9 cellular contexts compared by ENCODE assay signal in the genomic region with DNA sequence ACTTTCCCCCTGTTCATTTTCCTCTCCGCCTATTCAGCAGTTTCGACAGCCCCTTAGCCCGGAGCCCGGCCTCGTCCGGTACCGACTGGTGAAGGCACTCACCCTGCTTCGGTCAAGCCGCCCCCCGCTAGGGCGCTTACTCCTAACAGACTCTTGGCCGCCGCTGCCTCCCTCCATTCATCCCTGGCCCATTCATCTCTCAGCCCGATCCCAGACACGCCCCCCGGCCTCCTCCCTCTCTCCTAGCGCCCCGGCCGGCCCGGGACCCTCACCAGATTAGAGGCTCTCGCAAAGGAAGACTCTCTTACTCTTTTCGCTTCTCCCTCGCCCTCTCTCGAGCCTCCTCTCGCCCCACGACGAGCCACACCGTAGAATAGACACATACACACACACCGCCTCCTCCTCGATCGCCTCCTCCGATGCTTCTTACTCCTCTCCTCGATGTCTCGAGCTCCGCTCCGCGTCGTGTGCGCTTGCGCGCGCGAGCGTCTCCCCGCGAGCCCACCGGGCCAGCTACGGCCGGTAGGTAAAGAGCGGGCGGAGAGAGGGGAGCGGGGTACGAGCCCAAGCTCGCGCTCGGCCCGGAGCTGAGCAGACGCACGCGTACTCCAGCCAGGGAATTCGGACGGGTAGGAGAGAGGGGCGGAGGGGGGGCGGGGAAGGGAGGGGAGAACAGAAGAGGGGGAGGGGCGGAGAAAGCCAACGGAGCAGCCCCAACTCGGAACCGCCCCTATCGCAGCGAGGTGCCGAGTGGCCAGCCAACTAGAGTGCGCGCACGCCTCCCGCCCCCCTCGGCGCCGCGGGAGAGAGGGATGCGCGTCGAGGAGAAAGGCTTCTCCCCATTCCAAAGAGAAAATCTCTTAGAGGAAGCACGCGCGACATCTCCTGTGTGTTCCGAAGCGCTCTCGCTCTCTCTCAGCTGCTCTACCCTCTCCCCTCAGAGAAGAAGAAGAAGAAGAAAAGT. TPM values are rescaled to one million over a fixed set of nuclear protein-coding genes. Genes with fewer than 3 reads are reported as not detected.
A peak's percentile ranks its signal among the peaks of the same experiment; 100 is the strongest.
DNase-seq lines count a peak whose midpoint lies in the region; ATAC-seq and TF ChIP-seq lines count a peak whose summit lies in the region.
"Had no signal": no experiment of that assay in that cellular context is flagged by ENCODE, and none has a peak within 500 bp of the region (broad histone marks: within the 10 kb centered on the region; RNA-seq: fewer than 3 reads in every experiment).

WNK3 (minus strand) TSS at position 633 of the 964 bp plus-strand sequence.

- peak; percentile 91 for ATAC-seq in SK-N-SH treated with all-trans-retinoic acid at 6 μM for 48 hours
- peak; percentile 95 to 98 for ATAC-seq in left cardiac atrium
- peak; percentile 86 to 96 for ATAC-seq in upper lobe of left lung (ENCODE audit: low FRiP score in 2 of 2)

- peak within 1 kb of the TSS; percentile 68 for H3K27ac ChIP-seq in AG04450 (ENCODE audit: low read depth, low read length)
- peak within 1 kb of the TSS in 3 of 4 donors; percentile 40 to 64 (median 60) for H3K27ac ChIP-seq in upper lobe of left lung
- no peak within 1 kb of the TSS for H3K27ac ChIP-seq in Karpas-422 (ENCODE audit: low read length)
- H3K27ac ChIP-seq: neutrophil had no signal

- no peak within 1 kb of the TSS for H3K9ac ChIP-seq in Karpas-422 (ENCODE audit: low read length)

- H4K20me1 ChIP-seq in Karpas-422 (ENCODE audit: insufficient read depth, low read depth, low read length): no peaks in the 10 kb centered on the region

- H3K4me1 Mint-ChIP-seq in osteocyte (ENCODE audit: unreplicated experiment): peaks cover 15% of the 10 kb centered on the region

- TF ChIP-seq CTCF in AG04450 (IDR thresholded peaks at IDR 0.05; ENCODE audit: low read depth, low read length) (no peak), osteocyte (IDR thresholded peaks at IDR 0.05) (no peak), upper lobe of left lung (IDR thresholded peaks at IDR 0.05) (no peak)

- no peak for TF ChIP-seq RAD21 in Ishikawa (IDR thresholded peaks at IDR 0.05; ENCODE audit: low read depth)

- H3K4me2 ChIP-seq in Karpas-422 (ENCODE audit: low read depth, low read length, poor library complexity, severe bottlenecking): no peak within 1 kb of the TSS

- H3K4me1 ChIP-seq in upper lobe of left lung (peaks cover 0 to 6% (median 4%) of the 10 kb centered on the region in 4 donors), Karpas-422 (ENCODE audit: low read length) (no peaks in the 10 kb centered on the region)

- H3K27me3 ChIP-seq in AG04450 (ENCODE audit: control insufficient read depth, insufficient read depth, low read length) (no peaks in the 10 kb centered on the region), upper lobe of left lung (no peaks in the 10 kb centered on the region), Karpas-422 (ENCODE audit: low read length) (no peaks in the 10 kb centered on the region)

- H3K79me2 ChIP-seq in Karpas-422 (ENCODE audit: low read length): no peaks in the 10 kb centered on the region

- no peak for TF ChIP-seq POLR2A in upper lobe of left lung (IDR thresholded peaks at IDR 0.05)

- POLR2A ChIA-PET in AG04450 (lab: Yijun Ruan, JAX): no interaction called here

- H3K36me3 ChIP-seq in upper lobe of left lung (no peaks in the 10 kb centered on the region), Karpas-422 (ENCODE audit: insufficient read depth, low read length) (no peaks in the 10 kb centered on the region)
- H3K36me3 ChIP-seq: neutrophil had no signal

- DNase-seq in AG04450 (ENCODE audit: low read depth, low spot score): peak; percentile 27
- DNase-seq in anterior cingulate cortex (lab: John Stamatoyannopoulos, UW): peak; percentile 0 to 79 (median 62)
- DNase-seq in left cardiac atrium: peak; percentile 85
- peak; percentile 95 for DNase-seq in osteocyte (ENCODE audit: extremely low spot score, unreplicated experiment)
- DNase-seq in upper lobe of left lung: peak; percentile 59 to 90
- no peak for DNase-seq in Karpas-422

- H2AFZ ChIP-seq in Karpas-422 (ENCODE audit: low read length): no peak within 1 kb of the TSS

- intact Hi-C loops in left cardiac atrium (cut with DNase I): no loop called here

- no peaks in the 10 kb centered on the region for H3K36me3 Mint-ChIP-seq in osteocyte (ENCODE audit: unreplicated experiment)

- H3K4me3 Mint-ChIP-seq in osteocyte (ENCODE audit: unreplicated experiment): peak within 1 kb of the TSS; percentile 92

- CTCF ChIA-PET in AG04450 (lab: Charles Lee): no interaction called here

- WGBS in upper lobe of left lung, 2 donors: 2 to 41% methylated on average over 29 to 88 of the region's 88 CpGs

- TF ChIP-seq EP300 in Ishikawa (IDR thresholded peaks at IDR 0.05; ENCODE audit: borderline replicate concordance): no peak
- no peak for TF ChIP-seq EP300 in upper lobe of left lung (IDR thresholded peaks at IDR 0.05)

- H3K9me3 Mint-ChIP-seq in osteocyte (ENCODE audit: unreplicated experiment): peaks cover under 1% of the 10 kb centered on the region

- peak within 1 kb of the TSS; percentile 98 for H3K27ac Mint-ChIP-seq in osteocyte (ENCODE audit: unreplicated experiment)

- H3K9me3 ChIP-seq in AG04450 (ENCODE audit: control insufficient read depth, insufficient read depth, low read length): peaks cover 8% of the 10 kb centered on the region; the same call in 1 of the 2 replicates
- H3K9me3 ChIP-seq in upper lobe of left lung: peaks cover 0 to 6% (median 0%) of the 10 kb centered on the region in 4 donors
- peaks cover 2% of the 10 kb centered on the region for H3K9me3 ChIP-seq in Karpas-422 (ENCODE audit: low read length)
- H3K9me3 ChIP-seq: neutrophil had no signal

- no peaks in the 10 kb centered on the region for H3K9me2 ChIP-seq in Karpas-422 (replicated peaks; ENCODE audit: insufficient read depth, low read length)

- H3K27me3 Mint-ChIP-seq in osteocyte (ENCODE audit: unreplicated experiment): peaks cover 5% of the 10 kb centered on the region

- H3K4me3 ChIP-seq in AG04450 (ENCODE audit: low read depth, low read length) (peak within 1 kb of the TSS; percentile 62), upper lobe of left lung (peak within 1 kb of the TSS; percentile 29 to 55 (median 46)), Karpas-422 (ENCODE audit: low read length) (no peak within 1 kb of the TSS)

TF ChIP-seq in Ishikawa, 13 proteins besides CTCF, POLR2A, EP300 and RAD21 (continues in another document):
- TF ChIP-seq FOXM1 (IDR thresholded peaks at IDR 0.05; ENCODE audit: borderline replicate concordance, low read depth) (no peak), EGR1 (IDR thresholded peaks at IDR 0.05) (no peak), CEBPB (IDR thresholded peaks at IDR 0.05) (no peak), NFIC (IDR thresholded peaks at IDR 0.05) (no peak), TCF12 (IDR thresholded peaks at IDR 0.05; ENCODE audit: low read depth) (no peak), MAX (IDR thresholded peaks at IDR 0.05) (peak; percentile 76), YY1 (IDR thresholded peaks at IDR 0.05; ENCODE audit: low read depth) (no peak), CREB1 (IDR thresholded peaks at IDR 0.05; ENCODE audit: low read depth) (no peak), ZBTB7A (IDR thresholded peaks at IDR 0.05; ENCODE audit: low read depth) (peak; percentile 35; the same call in 1 of the 2 replicates), TAF1 (IDR thresholded peaks at IDR 0.05; ENCODE audit: low read depth) (no peak)

TF ChIP-seq in SK-N-SH treated with all-trans-retinoic acid at 6 μM for 48 hours, 23 proteins besides CTCF, POLR2A, EP300 and RAD21:
- TF ChIP-seq TCF4 (CRISPR knock-in tag; IDR thresholded peaks at IDR 0.05; ENCODE audit: borderline replicate concordance): no peak
- no peak for TF ChIP-seq ZFP30 (CRISPR knock-in tag; IDR thresholded peaks at IDR 0.05)
- TF ChIP-seq, protein P1, sequence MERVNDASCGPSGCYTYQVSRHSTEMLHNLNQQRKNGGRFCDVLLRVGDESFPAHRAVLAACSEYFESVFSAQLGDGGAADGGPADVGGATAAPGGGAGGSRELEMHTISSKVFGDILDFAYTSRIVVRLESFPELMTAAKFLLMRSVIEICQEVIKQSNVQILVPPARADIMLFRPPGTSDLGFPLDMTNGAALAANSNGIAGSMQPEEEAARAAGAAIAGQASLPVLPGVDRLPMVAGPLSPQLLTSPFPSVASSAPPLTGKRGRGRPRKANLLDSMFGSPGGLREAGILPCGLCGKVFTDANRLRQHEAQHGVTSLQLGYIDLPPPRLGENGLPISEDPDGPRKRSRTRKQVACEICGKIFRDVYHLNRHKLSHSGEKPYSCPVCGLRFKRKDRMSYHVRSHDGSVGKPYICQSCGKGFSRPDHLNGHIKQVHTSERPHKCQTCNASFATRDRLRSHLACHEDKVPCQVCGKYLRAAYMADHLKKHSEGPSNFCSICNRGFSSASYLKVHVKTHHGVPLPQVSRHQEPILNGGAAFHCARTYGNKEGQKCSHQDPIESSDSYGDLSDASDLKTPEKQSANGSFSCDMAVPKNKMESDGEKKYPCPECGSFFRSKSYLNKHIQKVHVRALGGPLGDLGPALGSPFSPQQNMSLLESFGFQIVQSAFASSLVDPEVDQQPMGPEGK (CRISPR knock-in tag; IDR thresholded peaks at IDR 0.05; ENCODE audit: borderline replicate concordance): no peak

RNA-seq across cellular contexts. Expression of gene WNK3, which starts in this region (rescaled TPM):
- polyA plus RNA-seq in AG04450 (2011; rRNA removed): 0.63 and 0.82 TPM in 2 replicates
- polyA minus RNA-seq in AG04450 (2011; rRNA and poly(A)+ RNA removed): 1.6 and 2.2 TPM in 2 replicates
- total RNA-seq in left cardiac atrium: 1 to 10 TPM in 1 of 2 donors, under 1 TPM in 1; 0.71 to 2.1 TPM
- 3.9 and 5.8 TPM in 2 replicates for total RNA-seq in osteocyte
- total RNA-seq in upper lobe of left lung: 1 to 10 TPM in 2 of 6 donors, under 1 TPM in 4; 0.84 to 1.4 (median 0.90) TPM
- 0.04 TPM in 2 replicates for total RNA-seq in Karpas-422 (2014; rRNA removed; shearing (Covaris generic); ENCODE audit: low replicate concordance)
